ENCODE assay signal across 20 cellular contexts in the genomic region with DNA sequence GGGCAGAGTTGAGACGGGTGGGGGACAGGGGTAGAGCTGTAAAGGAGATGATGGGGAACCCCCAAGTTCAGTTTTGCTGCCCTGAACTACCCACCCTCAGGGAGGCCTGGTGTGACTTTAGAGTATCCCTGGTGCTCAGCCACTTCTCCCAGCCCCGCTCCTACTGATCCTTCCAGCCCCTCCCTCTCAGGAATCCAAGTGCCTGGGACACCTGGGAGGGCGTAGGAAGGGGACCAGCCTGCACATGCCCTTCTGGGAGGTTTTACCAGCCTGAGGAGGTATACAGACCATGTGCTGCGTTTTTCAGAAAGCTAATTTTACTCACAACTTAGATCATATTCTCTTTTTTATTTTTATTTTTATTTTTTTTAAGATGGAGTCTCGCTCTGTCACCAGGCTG. TPM values are rescaled to one million over a fixed set of nuclear protein-coding genes. Genes with fewer than 3 reads are reported as not detected.
"Had no signal": no experiment of that assay in that cellular context is flagged by ENCODE, and none has a peak within 500 bp of the region (broad histone marks: within the 10 kb centered on the region; RNA-seq: fewer than 3 reads in every experiment).

No MANE protein-coding gene starts in this region.

- H3K27ac ChIP-seq: cardiac muscle cell, left lung, sigmoid colon, testis had no signal

- H3K36me3 ChIP-seq: cardiac muscle cell, left lung, sigmoid colon had no signal

- H3K9me3 Mint-ChIP-seq: activated naive CD4-positive, alpha-beta T cell treated with anti-CD3 and anti-CD28 coated beads, Interleukin-2, amount 10 ng/mL, durations not matched to agents 7 days and 5 days; activated T-helper 17 cell treated with anti-CD3 and anti-CD28 coated beads, Interleukin-2, amount 50 U/mL, for 72 hours; memory B cell; naive thymus-derived CD8-positive, alpha-beta T cell; stimulated activated naive CD8-positive, alpha-beta T cell treated with anti-CD3 and anti-CD28 coated beads, Interleukin-15, amount 100 ng/mL, for 72 hours; T-cell had no signal

- H3K4me3 ChIP-seq: cardiac muscle cell, left lung, sigmoid colon, testis had no signal

- H3K4me3 Mint-ChIP-seq: activated naive CD4-positive, alpha-beta T cell treated with anti-CD3 and anti-CD28 coated beads, Interleukin-2, amount 10 ng/mL, durations not matched to agents 7 days and 5 days; activated T-helper 17 cell treated with anti-CD3 and anti-CD28 coated beads, Interleukin-2, amount 50 U/mL, for 72 hours; memory B cell; naive thymus-derived CD8-positive, alpha-beta T cell; stimulated activated naive CD8-positive, alpha-beta T cell treated with anti-CD3 and anti-CD28 coated beads, Interleukin-15, amount 100 ng/mL, for 72 hours; T-cell had no signal

- FAIRE-seq: astrocyte, kidney, urothelium cell line had no signal

- H3K9me3 ChIP-seq: left lung, sigmoid colon, testis had no signal

- H3K36me3 Mint-ChIP-seq: activated naive CD4-positive, alpha-beta T cell treated with anti-CD3 and anti-CD28 coated beads, Interleukin-2, amount 10 ng/mL, durations not matched to agents 7 days and 5 days; memory B cell; naive thymus-derived CD8-positive, alpha-beta T cell; T-cell had no signal

- H3K27ac Mint-ChIP-seq: activated naive CD4-positive, alpha-beta T cell treated with anti-CD3 and anti-CD28 coated beads, Interleukin-2, amount 10 ng/mL, durations not matched to agents 7 days and 5 days; activated T-helper 17 cell treated with anti-CD3 and anti-CD28 coated beads, Interleukin-2, amount 50 U/mL, for 72 hours; memory B cell; naive thymus-derived CD8-positive, alpha-beta T cell; stimulated activated naive CD8-positive, alpha-beta T cell treated with anti-CD3 and anti-CD28 coated beads, Interleukin-15, amount 100 ng/mL, for 72 hours; T-cell had no signal

- DNase-seq: activated CD4-positive, CD25-positive, alpha-beta regulatory T cell treated with anti-CD3 and anti-CD28 coated beads, Interleukin-2, amount 50 U/mL, for 72 hours; activated naive CD4-positive, alpha-beta T cell treated with anti-CD3 and anti-CD28 coated beads, Interleukin-2, amount 10 ng/mL, durations not matched to agents 7 days and 5 days; activated T-cell treated with anti-CD3 and anti-CD28 coated beads for 4 hours; erythroblast; hippocampal formation; kidney; left lung; naive thymus-derived CD8-positive, alpha-beta T cell; occipital lobe; sigmoid colon; stimulated activated CD4-positive, alpha-beta T cell treated with anti-CD3 and anti-CD28 coated beads, Interleukin-1b, Interleukin-23, amount 100 ng/mL, for 48 hours; stimulated activated naive CD8-positive, alpha-beta T cell treated with anti-CD3 and anti-CD28 coated beads, Interleukin-15, amount 100 ng/mL, for 72 hours; T-cell; T-helper 9 cell; testis had no signal

- H3K4me1 Mint-ChIP-seq: activated T-helper 17 cell treated with anti-CD3 and anti-CD28 coated beads, Interleukin-2, amount 50 U/mL, for 72 hours had no signal

- H3K27me3 Mint-ChIP-seq: memory B cell had no signal

- H3K27me3 ChIP-seq: testis had no signal

RNA-seq across cellular contexts. Expression of gene ST6GALNAC2, which starts 4.1 kb away (rescaled TPM):
- total RNA-seq: occipital lobe had no signal

RNA-seq across cellular contexts. Expression of gene PRCD, which starts 41.7 kb away (rescaled TPM):
- total RNA-seq: activated T-helper 17 cell treated with anti-CD3 and anti-CD28 coated beads, Interleukin-2, amount 50 U/mL, for 72 hours had no signal

RNA-seq across cellular contexts. Expression of gene CYGB, which starts 44.0 kb away (rescaled TPM):
- total RNA-seq: activated T-helper 17 cell treated with anti-CD3 and anti-CD28 coated beads, Interleukin-2, amount 50 U/mL, for 72 hours had no signal
